13 cellular contexts compared by ENCODE assay signal in the genomic region with DNA sequence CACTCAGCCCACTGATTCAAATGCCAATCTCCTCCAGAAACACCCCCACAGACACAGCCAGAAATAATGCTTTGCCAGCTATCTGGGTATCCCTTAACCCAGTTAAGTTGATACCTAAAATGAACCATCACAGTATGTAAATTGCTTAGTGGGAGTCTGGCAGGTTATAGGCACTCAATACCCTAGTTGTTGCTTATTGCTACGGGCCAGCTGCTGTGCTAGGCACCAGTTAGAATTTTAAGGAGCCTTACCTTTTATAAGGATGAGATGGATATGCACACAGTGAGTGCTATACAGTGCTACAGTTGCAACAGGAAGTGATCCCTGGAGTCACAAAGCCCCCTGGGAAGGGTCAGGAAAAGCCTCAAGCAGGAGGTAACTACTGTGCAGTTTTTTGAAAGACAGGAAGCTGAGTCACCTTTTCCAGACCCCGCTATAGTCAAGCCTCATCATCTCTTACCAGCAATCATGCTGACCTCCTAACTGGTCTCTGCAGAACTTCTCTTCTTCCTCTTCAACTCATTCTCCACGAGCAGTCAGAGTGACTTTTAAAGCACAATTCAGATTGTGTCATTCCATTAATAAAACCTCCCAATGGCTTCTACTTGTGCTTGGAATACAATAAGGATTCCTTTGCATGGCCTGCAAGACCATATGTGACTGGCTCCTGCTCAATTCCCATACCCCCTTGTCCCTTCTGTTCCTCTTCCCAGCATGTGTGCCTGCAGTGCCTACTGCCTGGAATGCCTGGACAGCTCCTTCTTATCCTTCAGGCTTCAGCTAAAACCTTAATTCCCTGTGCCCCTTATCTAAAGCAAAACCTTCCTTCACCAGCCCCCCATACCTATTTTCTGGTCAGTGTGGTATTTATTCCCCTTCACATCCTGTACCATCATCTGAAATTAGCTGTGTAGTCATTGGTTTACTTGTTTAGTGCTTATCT. TPM values are rescaled to one million over a fixed set of nuclear protein-coding genes. Genes with fewer than 3 reads are reported as not detected.
DNase-seq lines count a peak whose midpoint lies in the region; ATAC-seq and TF ChIP-seq lines count a peak whose summit lies in the region.
"Had no signal": no experiment of that assay in that cellular context is flagged by ENCODE, and none has a peak within 500 bp of the region (broad histone marks: within the 10 kb centered on the region; RNA-seq: fewer than 3 reads in every experiment).

No MANE protein-coding gene starts in this region.

- DNase-seq in CD1c-positive myeloid dendritic cell (ENCODE audit: extremely low spot score) (peak; percentile 5), HS-5 (ENCODE audit: low read depth) (peak; percentile 24), SJSA1 (ENCODE audit: low read depth in 1 of 2, low spot score in 2 of 2) (peak; percentile 48 to 59), fibroblast of mammary gland (ENCODE audit: low read depth) (peak; percentile 38), erythroblast (lab: John Stamatoyannopoulos, UW) (no peak), globus pallidus (ENCODE audit: low spot score) (no peak)
- no peak for DNase-seq in activated CD4-positive, alpha-beta T cell treated with anti-CD3 and anti-CD28 coated beads for 48 hours
- DNase-seq: aorta; NCI-H2081; stimulated activated CD4-positive, alpha-beta T cell treated with anti-CD3 and anti-CD28 coated beads, Interleukin-4, amount 100 ng/mL, for 4 hours; T-helper 9 cell had no signal

- H3K36me3 ChIP-seq in SJSA1 = no peaks in the 10 kb centered on the region

- TF ChIP-seq CTCF in fibroblast of mammary gland (conservative IDR thresholded peaks at IDR 0.05; ENCODE audit: control insufficient read depth, insufficient read depth, low read depth, low read length) = no peak

- ATAC-seq in HG03342 (IDR thresholded peaks at IDR 0.05; ENCODE audit: unreplicated experiment) = no peak

- H3K27me3 ChIP-seq in SJSA1 (replicated peaks) = no peaks in the 10 kb centered on the region

- no peak for TF ChIP-seq POLR2A in erythroblast (IDR thresholded peaks at IDR 0.05; ENCODE audit: low read length)

- H3K4me3 ChIP-seq in SJSA1 (no peak overlapping the region), fibroblast of mammary gland (ENCODE audit: control insufficient read depth, low read depth, low read length) (no peak overlapping the region)

- H3K27ac ChIP-seq in SJSA1 = peak overlapping the region; percentile 62
- H3K27ac ChIP-seq: C4-2B had no signal

- peaks cover 13% of the 10 kb centered on the region for H3K4me1 ChIP-seq in SJSA1 (replicated peaks)

- no peaks in the 10 kb centered on the region for H3K9me3 ChIP-seq in SJSA1 (replicated peaks)

RNA-seq across cellular contexts. Expression of a gene that starts 10.4 kb away (rescaled TPM):
- 1.7 and 2.4 TPM in 2 replicates for total RNA-seq in SJSA1 (2014; rRNA removed; shearing (Covaris generic))

Comparison
In these comparisons a context has a peak if more than half of its experiments do, and no peak if none do; other contexts are left out.
1. DNase-seq: peak in CD1c-positive myeloid dendritic cell (single experiment), HS-5 (single experiment), SJSA1 (2 of 2) and fibroblast of mammary gland (single experiment); none in erythroblast (0 of 2), globus pallidus (single experiment) and activated CD4-positive, alpha-beta T cell treated with anti-CD3 and anti-CD28 coated beads for 48 hours (single experiment).